ENCODE assay signal across 1 cellular context in the genomic region with DNA sequence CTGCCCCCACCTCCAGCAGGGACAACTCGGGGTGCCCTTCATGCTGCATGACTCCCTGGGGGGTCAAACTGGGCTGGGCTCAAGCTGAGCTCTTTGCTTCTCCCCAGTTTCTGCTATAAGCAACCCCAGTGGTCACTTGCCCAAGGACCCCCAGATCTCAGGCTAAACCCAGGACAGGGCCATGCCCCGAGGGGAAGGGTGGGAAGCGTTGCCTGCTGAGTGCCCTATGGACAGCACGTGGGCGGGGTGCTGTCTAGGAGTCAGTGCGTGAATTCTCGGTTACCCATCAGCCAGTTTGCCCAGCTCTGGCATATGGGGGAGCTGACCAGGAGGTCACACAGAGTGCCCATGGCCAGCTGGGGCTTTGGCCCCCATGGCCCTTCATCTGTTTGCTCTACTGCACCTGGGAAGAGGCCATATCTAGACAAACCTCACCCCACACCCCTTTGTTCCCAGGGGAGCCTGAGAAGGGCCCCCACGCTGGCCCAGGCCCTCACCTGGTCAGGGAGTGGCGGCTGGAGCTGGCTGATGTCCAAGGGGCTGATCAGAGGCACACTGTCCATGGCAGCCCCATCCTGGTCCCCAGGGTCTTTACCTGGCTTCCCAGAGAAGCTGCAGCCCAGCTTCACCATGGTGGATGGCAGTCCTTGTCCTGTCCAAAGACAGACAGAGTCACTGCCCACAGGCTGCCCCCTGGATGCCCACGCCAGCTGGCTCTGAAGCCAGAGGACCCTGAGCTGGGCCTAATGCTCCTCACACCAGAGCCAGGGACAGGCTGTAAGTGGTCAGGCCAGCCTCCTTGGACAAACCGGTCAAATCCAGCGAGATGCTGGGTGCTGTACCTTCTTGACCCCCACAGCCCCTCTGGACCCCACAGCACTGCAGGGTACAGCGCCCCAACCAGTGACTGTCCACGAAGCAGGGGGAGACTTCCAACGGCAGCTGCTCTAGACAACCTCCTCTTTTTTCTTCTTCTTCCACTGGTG.
TF ChIP-seq lines count a peak whose summit lies in the region.

No MANE protein-coding gene starts in this region.

TF ChIP-seq in HCT116, 20 proteins besides CTCF, POLR2A, EP300 and RAD21:
- TF ChIP-seq YY1 (IDR thresholded peaks at IDR 0.05; ENCODE audit: extremely low read depth, insufficient replicate concordance, low read depth, low read length) = no peak
- TF ChIP-seq MAX (IDR thresholded peaks at IDR 0.05) = no peak
- TF ChIP-seq, protein P1, sequence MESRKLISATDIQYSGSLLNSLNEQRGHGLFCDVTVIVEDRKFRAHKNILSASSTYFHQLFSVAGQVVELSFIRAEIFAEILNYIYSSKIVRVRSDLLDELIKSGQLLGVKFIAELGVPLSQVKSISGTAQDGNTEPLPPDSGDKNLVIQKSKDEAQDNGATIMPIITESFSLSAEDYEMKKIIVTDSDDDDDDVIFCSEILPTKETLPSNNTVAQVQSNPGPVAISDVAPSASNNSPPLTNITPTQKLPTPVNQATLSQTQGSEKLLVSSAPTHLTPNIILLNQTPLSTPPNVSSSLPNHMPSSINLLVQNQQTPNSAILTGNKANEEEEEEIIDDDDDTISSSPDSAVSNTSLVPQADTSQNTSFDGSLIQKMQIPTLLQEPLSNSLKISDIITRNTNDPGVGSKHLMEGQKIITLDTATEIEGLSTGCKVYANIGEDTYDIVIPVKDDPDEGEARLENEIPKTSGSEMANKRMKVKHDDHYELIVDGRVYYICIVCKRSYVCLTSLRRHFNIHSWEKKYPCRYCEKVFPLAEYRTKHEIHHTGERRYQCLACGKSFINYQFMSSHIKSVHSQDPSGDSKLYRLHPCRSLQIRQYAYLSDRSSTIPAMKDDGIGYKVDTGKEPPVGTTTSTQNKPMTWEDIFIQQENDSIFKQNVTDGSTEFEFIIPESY (IDR thresholded peaks at IDR 0.05; ENCODE audit: extremely low read depth, insufficient replicate concordance, low read length) = no peak
- TF ChIP-seq POLR2AphosphoS5 (IDR thresholded peaks at IDR 0.05; ENCODE audit: low read depth, low read length) = no peak
- no peak for TF ChIP-seq ZFX (IDR thresholded peaks at IDR 0.05)
- no peak for TF ChIP-seq ATF3 (IDR thresholded peaks at IDR 0.05)
- TF ChIP-seq EGR1 (IDR thresholded peaks at IDR 0.05; ENCODE audit: low read depth) = no peak
- no peak for TF ChIP-seq EZH2phosphoT487 (IDR thresholded peaks at IDR 0.05; ENCODE audit: borderline replicate concordance)
- no peak for TF ChIP-seq JUND (IDR thresholded peaks at IDR 0.05)
